Comparison of ENCODE assay signal across 8 cellular contexts in the genomic region with DNA sequence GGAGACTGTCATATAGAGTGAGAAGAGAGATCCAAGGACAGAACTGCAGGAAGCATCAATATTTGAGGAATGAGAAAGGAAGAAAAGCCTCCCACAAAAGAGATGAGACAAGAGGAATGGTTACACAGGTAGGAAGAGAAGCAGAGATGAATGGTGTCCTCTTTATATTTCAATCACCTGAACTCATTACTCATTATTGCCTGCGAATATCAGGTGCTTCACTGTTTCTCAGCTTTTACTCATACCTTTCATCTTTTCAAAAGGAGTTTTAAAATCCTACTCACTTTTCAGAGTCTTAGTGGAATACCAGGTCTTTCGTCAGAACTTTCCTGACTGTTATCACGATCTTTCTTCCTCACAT. TPM values are rescaled to one million over a fixed set of nuclear protein-coding genes. Genes with fewer than 3 reads are reported as not detected.
DNase-seq lines count a peak whose midpoint lies in the region; ATAC-seq and TF ChIP-seq lines count a peak whose summit lies in the region.

No MANE protein-coding gene starts in this region.

- CTCF ChIA-PET in PC-3 (lab: Charles Lee) = no interaction called here

- no peaks in the 10 kb centered on the region for H3F3A ChIP-seq in PC-3 (ENCODE audit: low read length, unreplicated experiment)

- H3K36me3 Mint-ChIP-seq in CD4-positive, CD25-positive, alpha-beta regulatory T cell = peaks cover 11% of the 10 kb centered on the region

- peaks cover 0 to 6% (median 2%) of the 10 kb centered on the region in 7 donors for H3K9me3 Mint-ChIP-seq in CD4-positive, CD25-positive, alpha-beta regulatory T cell

- H3K27ac Mint-ChIP-seq in CD4-positive, CD25-positive, alpha-beta regulatory T cell = peak overlapping the region; percentile 96 to 98 (median 98)

- 49% methylated on average over 3 of the region's 3 CpGs for WGBS in hepatocyte (ENCODE audit: low lambda C conversion rate, missing lambda C conversion rate)
- 62% methylated on average over 3 of the region's 3 CpGs for WGBS in suprapubic skin

- H3K9ac ChIP-seq in PC-3 (ENCODE audit: low read length) = no peak overlapping the region

- TF ChIP-seq CTCF in PC-3 (conservative IDR thresholded peaks at IDR 0.05; ENCODE audit: low read depth, low read length) (no peak), hepatocyte (IDR thresholded peaks at IDR 0.05; ENCODE audit: poor library complexity) (no peak), suprapubic skin (IDR thresholded peaks at IDR 0.05) (no peak)

- POLR2A ChIA-PET in PC-3 (lab: Charles Lee; ENCODE audit: unreplicated experiment) = no interaction called here

- peak overlapping the region; percentile 65 for H3K27ac ChIP-seq in CD4-positive, CD25-positive, alpha-beta regulatory T cell (ENCODE audit: insufficient read depth, low read length, poor library complexity, severe bottlenecking)
- H3K27ac ChIP-seq in PC-3 (ENCODE audit: low read length) (no peak overlapping the region), hepatocyte (peak overlapping the region; percentile 49), suprapubic skin (no peak overlapping the region)

- peak overlapping the region; percentile 88 to 97 (median 94) for H3K4me3 Mint-ChIP-seq in CD4-positive, CD25-positive, alpha-beta regulatory T cell

- peaks cover 5% of the 10 kb centered on the region for H3K27me3 ChIP-seq in CD4-positive, CD25-positive, alpha-beta regulatory T cell (ENCODE audit: control insufficient read depth, insufficient read depth, low read length)
- H3K27me3 ChIP-seq in PC-3 (ENCODE audit: low read length) (no peaks in the 10 kb centered on the region), hepatocyte (no peaks in the 10 kb centered on the region), suprapubic skin (no peaks in the 10 kb centered on the region)

- no peaks in the 10 kb centered on the region for H3K9me3 ChIP-seq in CD4-positive, CD25-positive, alpha-beta regulatory T cell (ENCODE audit: control insufficient read depth in 2 of 2, low read length in 2 of 2)
- H3K9me3 ChIP-seq in PC-3 (ENCODE audit: low read length) (no peaks in the 10 kb centered on the region), hepatocyte (ENCODE audit: low read depth) (no peaks in the 10 kb centered on the region), suprapubic skin (no peaks in the 10 kb centered on the region)

- no peaks in the 10 kb centered on the region for H3K36me3 ChIP-seq in CD4-positive, CD25-positive, alpha-beta regulatory T cell (ENCODE audit: control insufficient read depth, insufficient read depth, low read length)
- H3K36me3 ChIP-seq in PC-3 (ENCODE audit: low read depth, low read length) = no peaks in the 10 kb centered on the region
- no peaks in the 10 kb centered on the region for H3K36me3 ChIP-seq in hepatocyte (replicated peaks; ENCODE audit: insufficient read depth, low read depth)
- no peaks in the 10 kb centered on the region for H3K36me3 ChIP-seq in suprapubic skin

- H4K20me1 ChIP-seq in PC-3 (ENCODE audit: low read length) (no peaks in the 10 kb centered on the region), hepatocyte (ENCODE audit: insufficient read depth, poor library complexity, severe bottlenecking) (no peaks in the 10 kb centered on the region)

- no TSS peak for BruUV-seq in PC-3 (replicated peaks; lab: Mats Ljungman, UMichigan)

- H3K79me2 ChIP-seq in PC-3 (ENCODE audit: low read length) = no peaks in the 10 kb centered on the region
- no peaks in the 10 kb centered on the region for H3K79me2 ChIP-seq in hepatocyte

- H3K27me3 Mint-ChIP-seq in CD4-positive, CD25-positive, alpha-beta regulatory T cell = peaks cover 5% of the 10 kb centered on the region

- TF ChIP-seq EP300 in suprapubic skin (IDR thresholded peaks at IDR 0.05) = no peak

- intact Hi-C loops in PC-3 (cut with micrococcal nuclease) = no loop called here

- H2AFZ ChIP-seq in PC-3 (ENCODE audit: low read length) (peak overlapping the region; percentile 82), hepatocyte (peak overlapping the region; percentile 86)

- H3K4me2 ChIP-seq in PC-3 (ENCODE audit: low read length) (peak overlapping the region; percentile 73), hepatocyte (peak overlapping the region; percentile 74)

- peaks cover 19% of the 10 kb centered on the region for H3K4me1 ChIP-seq in CD4-positive, CD25-positive, alpha-beta regulatory T cell (ENCODE audit: control insufficient read depth, insufficient read depth, low read length, poor library complexity, severe bottlenecking)
- H3K4me1 ChIP-seq in PC-3 (ENCODE audit: insufficient read depth, low read length) (no peaks in the 10 kb centered on the region), hepatocyte (ENCODE audit: insufficient read depth) (no peaks in the 10 kb centered on the region), suprapubic skin (no peaks in the 10 kb centered on the region)

- H3K4me1 Mint-ChIP-seq in CD4-positive, CD25-positive, alpha-beta regulatory T cell = peaks cover 20 to 42% (median 27%) of the 10 kb centered on the region in 4 donors

- DNase-seq in CD4-positive, CD25-positive, alpha-beta regulatory T cell = no peak
- no peak for DNase-seq in PC-3
- DNase-seq in hepatocyte (ENCODE audit: low spot score) = no peak
- DNase-seq in suprapubic skin (ENCODE audit: low spot score in 2 of 2) = no peak
- DNase-seq in SKM-1 treated with dmso at 0.1 percent for 144 hours (lab: John Stamatoyannopoulos, UW; ENCODE audit: unreplicated experiment) = no peak
- DNase-seq in COLO829 (ENCODE audit: low spot score) = no peak

- peak overlapping the region; percentile 94 for H3K4me3 ChIP-seq in CD4-positive, CD25-positive, alpha-beta regulatory T cell (ENCODE audit: low read depth, low read length)
- H3K4me3 ChIP-seq in PC-3 (ENCODE audit: low read length) = peak overlapping the region; percentile 48
- peak overlapping the region; percentile 18 for H3K4me3 ChIP-seq in hepatocyte
- H3K4me3 ChIP-seq in suprapubic skin = peak overlapping the region; percentile 27

- no peak for ATAC-seq in CD4-positive, CD25-positive, alpha-beta regulatory T cell (ENCODE audit: low read depth in 2 of 2)
- peak; percentile 12 for ATAC-seq in GM21576 (IDR thresholded peaks at IDR 0.05; ENCODE audit: unreplicated experiment)
- ATAC-seq in PC-3 = no peak
- no peak for ATAC-seq in GM18520 (IDR thresholded peaks at IDR 0.05; ENCODE audit: unreplicated experiment)

- no peak for TF ChIP-seq POLR2A in suprapubic skin (IDR thresholded peaks at IDR 0.05)

- H3K9me2 ChIP-seq in PC-3 (replicated peaks; ENCODE audit: low read length) (no peaks in the 10 kb centered on the region), hepatocyte (replicated peaks; ENCODE audit: insufficient read depth) (no peaks in the 10 kb centered on the region)

RNA-seq across cellular contexts. Expression of a gene that starts 14.9 kb away (rescaled TPM):
- total RNA-seq in CD4-positive, CD25-positive, alpha-beta regulatory T cell = 38.3 TPM
- 10 to 100 TPM; 15.9 to 20.8 (median 16.1) TPM for polyA plus RNA-seq in CD4-positive, CD25-positive, alpha-beta regulatory T cell
- 14.4 and 18.4 TPM in 2 replicates for total RNA-seq in PC-3 (2014; rRNA removed)
- total RNA-seq in hepatocyte = 88.1 and 97.4 TPM in 2 replicates
- polyA plus RNA-seq in hepatocyte = 81.9 and 87.4 TPM in 2 replicates
- 10 to 100 TPM; 16.7 to 18.1 (median 18.0) TPM for total RNA-seq in suprapubic skin

RNA-seq across cellular contexts. Expression of a gene that starts 37.9 kb away (rescaled TPM):
- 0.35 TPM for total RNA-seq in CD4-positive, CD25-positive, alpha-beta regulatory T cell
- under 1 TPM; 0.13 to 0.28 (median 0.25) TPM for polyA plus RNA-seq in CD4-positive, CD25-positive, alpha-beta regulatory T cell
- total RNA-seq in PC-3 (2014; rRNA removed) (0.04 and 0.06 TPM in 2 replicates), hepatocyte (10.3 and 12.6 TPM in 2 replicates), suprapubic skin (10 to 100 TPM; 14.3 to 33.6 (median 19.1) TPM)
- 3.1 and 3.5 TPM in 2 replicates for polyA plus RNA-seq in hepatocyte

Comparison
In these comparisons a context has a peak if more than half of its experiments do, and no peak if none do; other contexts are left out.
1. H3K27ac ChIP-seq: peak in CD4-positive, CD25-positive, alpha-beta regulatory T cell (single experiment) and hepatocyte (single experiment); none in PC-3 (single experiment) and suprapubic skin (single experiment).
2. H3K4me3 ChIP-seq: peak in every context shown above with its lines; median percentile 94 in CD4-positive, CD25-positive, alpha-beta regulatory T cell; 48 in PC-3; 27 in suprapubic skin; 18 in hepatocyte.